Comparison of ENCODE assay signal across 21 cellular contexts in genomic region chr4:48974979-48975640, GRCh38. TPM values are rescaled to one million over a fixed set of nuclear protein-coding genes. Genes with fewer than 3 reads are reported as not detected.
A peak's percentile ranks its signal among the peaks of the same experiment; 100 is the strongest.
DNase-seq lines count a peak whose midpoint lies in the region; ATAC-seq and TF ChIP-seq lines count a peak whose summit lies in the region.
"Had no signal": no experiment of that assay in that cellular context is flagged by ENCODE, and none has a peak within 500 bp of the region (broad histone marks: within the 10 kb centered on the region; RNA-seq: fewer than 3 reads in every experiment).

No MANE protein-coding gene starts in this region.

- H3K27me3 ChIP-seq in Caco-2 (replicated peaks; ENCODE audit: control insufficient read depth, insufficient read depth, low read length) (no peaks in the 10 kb centered on the region), breast epithelium (peaks cover 0 to 5% of the 10 kb centered on the region in 2 donors)
- H3K27me3 ChIP-seq: SJCRH30 had no signal

- H3K9me3 Mint-ChIP-seq in Caco-2 (ENCODE audit: unreplicated experiment) = no peaks in the 10 kb centered on the region
- H3K9me3 Mint-ChIP-seq: CD8-positive, alpha-beta T cell had no signal

- no peak for TF ChIP-seq POLR2A in breast epithelium (IDR thresholded peaks at IDR 0.05)

- no peak for TF ChIP-seq CTCF in Caco-2 (IDR thresholded peaks at IDR 0.05; ENCODE audit: insufficient read depth in 1 of 2, low read depth in 1 of 2, low read length in 1 of 2, severe bottlenecking in 1 of 2, unreplicated experiment in 1 of 2)
- no peak for TF ChIP-seq CTCF in breast epithelium (IDR thresholded peaks at IDR 0.05)

- no peaks in the 10 kb centered on the region for H3K4me1 Mint-ChIP-seq in Caco-2 (ENCODE audit: low read depth, unreplicated experiment)

- POLR2A ChIA-PET in Caco-2 (lab: Charles Lee) = no interaction called here

- H3K9me3 ChIP-seq in Caco-2 (no peaks in the 10 kb centered on the region), breast epithelium (no peaks in the 10 kb centered on the region)
- H3K9me3 ChIP-seq: BE2C, SJCRH30 had no signal

- no peak overlapping the region for H3K4me3 Mint-ChIP-seq in Caco-2 (ENCODE audit: unreplicated experiment)
- H3K4me3 Mint-ChIP-seq: CD8-positive, alpha-beta T cell had no signal

- H3K27me3 Mint-ChIP-seq in Caco-2 (ENCODE audit: insufficient read depth, unreplicated experiment) = peaks cover 11% of the 10 kb centered on the region

- H3K36me3 ChIP-seq in Caco-2 (ENCODE audit: control insufficient read depth, insufficient read depth, low read length) (no peaks in the 10 kb centered on the region), breast epithelium (no peaks in the 10 kb centered on the region)
- H3K36me3 ChIP-seq: BE2C, SJCRH30 had no signal

- H3K27ac Mint-ChIP-seq in Caco-2 (ENCODE audit: unreplicated experiment) = no peak overlapping the region
- H3K27ac Mint-ChIP-seq: CD8-positive, alpha-beta T cell had no signal

- CTCF ChIA-PET in Caco-2 (lab: Charles Lee) = interaction anchor here (0.6 kb wide), 1 partner anchor 51 kb away, joined by 8 read pairs; no protein-coding TSS in a partner anchor

- DNase-seq in C1 segment of cervical spinal cord (lab: John Stamatoyannopoulos, UW) (peak in 8 of 14 donors; percentile 1 to 16 (median 7)), NCI-H446 (lab: John Stamatoyannopoulos, UW) (peak; percentile 15 to 79), cerebellum (ENCODE audit: low spot score) (peak; percentile 65), mucosa of gallbladder (ENCODE audit: low spot score) (peak; percentile 64), posterior vena cava (ENCODE audit: low spot score) (no peak), Caco-2 (no peak), breast epithelium (ENCODE audit: low spot score in 2 of 2) (no peak)
- DNase-seq: BE2C; CD8-positive, alpha-beta T cell; GF-D8; GM23248; KBM-7; NCI-H1436; NCI-H2029 treated with DMSO at 0.1 percent for 48 hours; NCI-H510A treated with DMSO at 0.1 percent for 48 hours; NK-92 treated with Interleukin-12 subunit alpha and Interleukin-12 subunit beta, amount 100 ng/mL, for 24 hours; RPMI8226; SJCRH30 had no signal

- H3K36me3 Mint-ChIP-seq in Caco-2 (ENCODE audit: insufficient read depth, unreplicated experiment) = no peaks in the 10 kb centered on the region
- H3K36me3 Mint-ChIP-seq: CD8-positive, alpha-beta T cell had no signal

- no peak overlapping the region for H3K27ac ChIP-seq in breast epithelium
- H3K27ac ChIP-seq: GM23248, SJCRH30 had no signal

- BruUV-seq in Caco-2 (replicated peaks; lab: Mats Ljungman, UMichigan) = no TSS peak

- H3K4me3 ChIP-seq in Caco-2 (ENCODE audit: low read depth, low read length) = no peak overlapping the region
- H3K4me3 ChIP-seq in breast epithelium = no peak overlapping the region
- H3K4me3 ChIP-seq: GM23248, SJCRH30 had no signal

- intact Hi-C loops in posterior vena cava (cut with DNase I) = no loop called here
- intact Hi-C loops in Caco-2 (cut with micrococcal nuclease; ENCODE audit: unreplicated experiment) = no loop called here
- intact Hi-C loops in breast epithelium (cut with DNase I; ENCODE audit: low total_unique reads) = no loop called here

- no peak for ATAC-seq in HG03097 (IDR thresholded peaks at IDR 0.05; ENCODE audit: low FRiP score, unreplicated experiment)
- ATAC-seq: CD8-positive, alpha-beta T cell; HCT116 had no signal

- H3K4me1 ChIP-seq in Caco-2 (no peaks in the 10 kb centered on the region), breast epithelium (no peaks in the 10 kb centered on the region)
- H3K4me1 ChIP-seq: BE2C, SJCRH30 had no signal

RNA-seq across cellular contexts. Expression of gene CWH43, which starts 11.0 kb away (rescaled TPM):
- not detected for total RNA-seq in cerebellum
- not detected for total RNA-seq in mucosa of gallbladder
- total RNA-seq in posterior vena cava = not detected
- total RNA-seq in Caco-2 (2022) = not detected in 2 replicates
- total RNA-seq in breast epithelium = under 1 TPM in 1 of 3 donors, not detected in 2; 0.66 TPM
- total RNA-seq: CD8-positive, alpha-beta T cell; GM23248; OCI-LY7; SJCRH30 had no signal

Comparison
In these comparisons a context has a peak if more than half of its experiments do, and no peak if none do; other contexts are left out.
1. DNase-seq: peak in C1 segment of cervical spinal cord (8 of 14), NCI-H446 (2 of 2), cerebellum (single experiment) and mucosa of gallbladder (single experiment); none in posterior vena cava (single experiment), Caco-2 (0 of 2) and breast epithelium (0 of 2).